Comparison of ENCODE assay signal across 20 cellular contexts in the genomic region with DNA sequence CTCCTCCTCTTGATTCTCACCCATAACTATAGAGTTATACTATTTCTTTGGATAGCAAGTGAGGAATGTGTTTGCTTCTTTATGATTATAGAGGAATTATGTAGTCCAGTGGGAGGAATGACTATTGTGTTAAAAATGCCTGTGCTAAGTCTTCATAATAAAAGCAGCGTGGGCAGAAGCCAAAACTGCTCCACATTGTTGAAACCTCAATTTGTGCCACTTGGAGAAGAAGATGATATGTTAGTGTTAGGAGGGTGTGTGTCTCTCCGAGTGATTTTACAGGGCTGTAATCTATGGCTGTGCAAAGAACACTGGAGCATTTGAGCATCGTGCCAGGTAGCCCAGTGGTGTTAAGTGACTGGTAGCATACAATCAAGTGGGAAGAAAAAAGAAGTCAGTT.
A peak's percentile ranks its signal among the peaks of the same experiment; 100 is the strongest.
DNase-seq lines count a peak whose midpoint lies in the region; ATAC-seq and TF ChIP-seq lines count a peak whose summit lies in the region.
"Had no signal": no experiment of that assay in that cellular context is flagged by ENCODE, and none has a peak within 500 bp of the region (broad histone marks: within the 10 kb centered on the region; RNA-seq: fewer than 3 reads in every experiment).

No MANE protein-coding gene starts in this region.

- no peaks in the 10 kb centered on the region for H3K27me3 ChIP-seq in osteoblast (ENCODE audit: insufficient read depth, low read length)
- H3K27me3 ChIP-seq: BLaER1 treated with 17β-estradiol and CSF1 and Interleukin-3, amounts not matched to agents 10 nM and 100 nM; dorsolateral prefrontal cortex; ovary; transverse colon had no signal

- no peaks in the 10 kb centered on the region for H3K9me3 ChIP-seq in osteoblast (ENCODE audit: low read depth, low read length)
- H3K9me3 ChIP-seq: BLaER1 treated with 17β-estradiol and CSF1 and Interleukin-3, amounts not matched to agents 10 nM and 100 nM; ovary; transverse colon had no signal

- peaks cover 5% of the 10 kb centered on the region for H3K4me1 ChIP-seq in osteoblast (ENCODE audit: insufficient read depth, low read length)
- H3K4me1 ChIP-seq: BLaER1 treated with 17β-estradiol and CSF1 and Interleukin-3, amounts not matched to agents 10 nM and 100 nM had no signal

- peak overlapping the region; percentile 10 for H3K4me2 ChIP-seq in osteoblast (ENCODE audit: insufficient read depth, low read length)
- H3K4me2 ChIP-seq: BLaER1 treated with 17β-estradiol and CSF1 and Interleukin-3, amounts not matched to agents 10 nM and 100 nM had no signal

- H3K4me3 ChIP-seq in LNCaP clone FGC (ENCODE audit: low read depth, low read length) = no peak overlapping the region
- H3K4me3 ChIP-seq in osteoblast (ENCODE audit: insufficient read depth, low read length) = no peak overlapping the region
- H3K4me3 ChIP-seq: BLaER1 treated with 17β-estradiol and CSF1 and Interleukin-3, amounts not matched to agents 10 nM and 100 nM; dorsolateral prefrontal cortex; ovary; transverse colon had no signal

- TF ChIP-seq CTCF in LNCaP clone FGC (IDR thresholded peaks at IDR 0.05; ENCODE audit: control insufficient read depth, extremely low read depth, insufficient read depth) (no peak), osteoblast (IDR thresholded peaks at IDR 0.05; ENCODE audit: extremely low read depth, low read depth, low read length) (no peak)

- peak; percentile 63 for DNase-seq in GM03348 (ENCODE audit: low spot score)
- peak; percentile 38 for DNase-seq in LNCaP clone FGC (ENCODE audit: low read depth)
- DNase-seq in fibroblast of gingiva (ENCODE audit: low read depth) = peak; percentile 42
- DNase-seq in osteoblast (ENCODE audit: insufficient read length, low spot score, missing footprints) = no peak
- no peak for DNase-seq in DMS 273 treated with DMSO at 0.1 percent for 48 hours (lab: John Stamatoyannopoulos, UW)
- no peak for DNase-seq in 8988T
- DNase-seq: activated CD4-positive, alpha-beta T cell treated with anti-CD3 and anti-CD28 coated beads, Interleukin-2, amount 50 U/mL, for 1 hour; activated naive CD4-positive, alpha-beta T cell treated with anti-CD3 and anti-CD28 coated beads, Interleukin-2, amount 10 ng/mL, durations not matched to agents 7 days and 5 days; activated T-cell treated with anti-CD3 and anti-CD28 coated beads for 4 hours; HCEC 1CT; KBM-7; NCI-H1417; NCI-H2227 treated with DMSO at 0.1 percent for 48 hours; ovary; transverse colon had no signal

- H3K79me2 ChIP-seq in osteoblast (ENCODE audit: insufficient read depth, low read length) = no peaks in the 10 kb centered on the region

- H2AFZ ChIP-seq in osteoblast (ENCODE audit: low read length) = no peak overlapping the region

- H3K27ac ChIP-seq in osteoblast (ENCODE audit: low read depth, low read length) = no peak overlapping the region
- H3K27ac ChIP-seq: BLaER1 treated with 17β-estradiol and CSF1 and Interleukin-3, amounts not matched to agents 10 nM and 100 nM; dorsolateral prefrontal cortex; ovary; transverse colon had no signal

- no peaks in the 10 kb centered on the region for H3K36me3 ChIP-seq in osteoblast (ENCODE audit: insufficient read depth, low read length)
- H3K36me3 ChIP-seq: BLaER1 treated with 17β-estradiol and CSF1 and Interleukin-3, amounts not matched to agents 10 nM and 100 nM; ovary; transverse colon had no signal

- no peaks in the 10 kb centered on the region for H4K20me1 ChIP-seq in osteoblast (ENCODE audit: insufficient read depth, low read length)
- H4K20me1 ChIP-seq: BLaER1 treated with 17β-estradiol and CSF1 and Interleukin-3, amounts not matched to agents 10 nM and 100 nM had no signal

- no peak for ATAC-seq in GM21515 (IDR thresholded peaks at IDR 0.05; ENCODE audit: unreplicated experiment)
- ATAC-seq: Panc1; stimulated activated effector memory CD8-positive, alpha-beta T cell treated with anti-CD3 and anti-CD28 coated beads, Interleukin-12 subunit alpha, Interleukin-12 subunit beta, amount 100 ng/mL, for 72 hours had no signal

Comparison
In these comparisons a context has a peak if more than half of its experiments do, and no peak if none do; other contexts are left out.
1. DNase-seq: peak in GM03348 (single experiment), LNCaP clone FGC (single experiment) and fibroblast of gingiva (single experiment); none in osteoblast (single experiment), DMS 273 treated with DMSO at 0.1 percent for 48 hours (single experiment) and 8988T (single experiment).